22 cellular contexts compared by ENCODE assay signal in the genomic region with DNA sequence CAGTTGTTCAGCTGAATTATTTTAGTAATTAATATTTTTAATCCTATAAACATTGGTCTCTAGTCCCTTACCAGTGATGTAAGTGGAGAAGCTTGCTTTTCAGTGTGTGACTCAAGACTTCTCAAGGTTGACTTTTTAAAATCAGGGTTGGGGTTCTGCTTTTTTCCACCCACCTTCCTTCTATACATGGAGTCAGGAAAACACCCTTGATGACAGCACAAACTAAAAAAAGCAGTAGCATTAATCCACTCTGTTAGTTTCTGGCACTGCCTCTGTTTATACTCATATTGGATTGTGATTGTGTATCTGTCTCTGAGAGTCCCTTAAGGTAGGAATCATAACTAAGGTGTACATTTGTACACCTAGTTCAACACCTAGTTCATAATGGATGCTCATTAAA.
"Had no signal": no experiment of that assay in that cellular context is flagged by ENCODE, and none has a peak within 500 bp of the region (broad histone marks: within the 10 kb centered on the region; RNA-seq: fewer than 3 reads in every experiment).

No MANE protein-coding gene starts in this region.

- H3K9ac ChIP-seq: neural progenitor cell had no signal

- ATAC-seq: activated T-cell treated with anti-CD3 and anti-CD28 coated beads, Interleukin-2, amount 50 U/mL, for 4 hours; left colon; naive thymus-derived CD4-positive, alpha-beta T cell; stimulated activated effector memory CD8-positive, alpha-beta T cell treated with anti-CD3 and anti-CD28 coated beads, Interleukin-12 subunit alpha, Interleukin-12 subunit beta, amount 100 ng/mL, for 72 hours had no signal

- H3K36me3 ChIP-seq: breast epithelium, neural progenitor cell, prostate gland, right lobe of liver, tibial artery had no signal

- H3K9me3 ChIP-seq: breast epithelium, prostate gland, right lobe of liver, tibial artery had no signal

- H3K27me3 ChIP-seq: breast epithelium, neural progenitor cell, right lobe of liver, tibial artery had no signal

- DNase-seq: activated CD4-positive, alpha-beta T cell treated with anti-CD3 and anti-CD28 coated beads, Interleukin-2, amount 50 U/mL, for 1 hour; activated CD8-positive, alpha-beta memory T cell treated with anti-CD3 and anti-CD28 coated beads, Interleukin-2, amount 50 U/mL, for 4 hours; activated effector memory CD4-positive, alpha-beta T cell treated with Interleukin-2 at 50 U/mL for 16 hours; activated naive CD4-positive, alpha-beta T cell treated with anti-CD3 and anti-CD28 coated beads, Interleukin-2, amount 10 ng/mL, durations not matched to agents 7 days and 5 days; activated T-cell treated with anti-CD3 and anti-CD28 coated beads, Interleukin-2, amount 50 U/mL, for 4 hours; hypothalamus; islet precursor cell; left colon; naive thymus-derived CD4-positive, alpha-beta T cell; right lobe of liver; stimulated activated CD4-positive, alpha-beta T cell treated with anti-CD3 and anti-CD28 coated beads, Interleukin-4, amount 100 ng/mL, for 24 hours; substantia nigra; T-helper 1 cell; T1000; tibial artery had no signal

- H3K27ac ChIP-seq: breast epithelium, coronary artery, neural progenitor cell, prostate gland, right lobe of liver, tibial artery had no signal

- H3K4me1 ChIP-seq: breast epithelium, neural progenitor cell, prostate gland, right lobe of liver had no signal

- H3K4me3 ChIP-seq: breast epithelium, coronary artery, lung, neural progenitor cell, prostate gland, right lobe of liver, smooth muscle cell, tibial artery had no signal
